13 cellular contexts compared by ENCODE assay signal in the genomic region with DNA sequence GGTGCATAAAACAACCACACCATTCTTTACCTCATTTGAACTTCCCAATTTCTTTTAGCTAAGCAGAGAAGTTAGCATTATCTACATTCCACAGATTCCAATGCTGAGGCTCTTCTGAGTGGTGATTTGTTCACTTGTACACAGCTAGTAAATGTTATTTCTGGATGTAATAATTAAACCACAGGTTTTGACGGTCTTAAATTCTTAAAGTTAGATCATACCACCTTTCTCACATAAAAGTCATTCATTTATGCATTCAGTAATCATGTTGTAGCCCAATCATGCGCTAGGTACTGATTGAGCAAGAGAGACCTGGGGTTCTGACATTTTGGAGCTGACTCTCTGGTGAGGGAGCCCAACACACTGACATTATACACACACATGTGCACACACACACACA.
DNase-seq lines count a peak whose midpoint lies in the region; ATAC-seq and TF ChIP-seq lines count a peak whose summit lies in the region.
"Had no signal": no experiment of that assay in that cellular context is flagged by ENCODE, and none has a peak within 500 bp of the region (broad histone marks: within the 10 kb centered on the region; RNA-seq: fewer than 3 reads in every experiment).

No MANE protein-coding gene starts in this region.

- POLR2A ChIA-PET in Caco-2 (lab: Charles Lee), result no interaction called here

- H3K36me3 Mint-ChIP-seq in Caco-2 (ENCODE audit: insufficient read depth, unreplicated experiment), result no peaks in the 10 kb centered on the region

- BruUV-seq in Caco-2 (replicated peaks; lab: Mats Ljungman, UMichigan), result no TSS peak

- peak overlapping the region; percentile 78 for H3K27ac Mint-ChIP-seq in Caco-2 (ENCODE audit: unreplicated experiment)
- H3K27ac Mint-ChIP-seq: activated T-cell treated with anti-CD3 and anti-CD28 coated beads, Interleukin-2, amount 50 U/mL, for 72 hours had no signal

- no peaks in the 10 kb centered on the region for H3K27me3 Mint-ChIP-seq in Caco-2 (ENCODE audit: insufficient read depth, unreplicated experiment)

- H3K27me3 ChIP-seq in Caco-2 (replicated peaks; ENCODE audit: control insufficient read depth, insufficient read depth, low read length), result no peaks in the 10 kb centered on the region
- H3K27me3 ChIP-seq: testis had no signal

- H3K9me3 ChIP-seq in Caco-2, result no peaks in the 10 kb centered on the region
- H3K9me3 ChIP-seq: testis had no signal

- H3K9me3 Mint-ChIP-seq in Caco-2 (ENCODE audit: unreplicated experiment), result peaks cover 14% of the 10 kb centered on the region
- H3K9me3 Mint-ChIP-seq: activated T-cell treated with anti-CD3 and anti-CD28 coated beads, Interleukin-2, amount 50 U/mL, for 72 hours; neural crest cell had no signal

- TF ChIP-seq CTCF in Caco-2 (IDR thresholded peaks at IDR 0.05; ENCODE audit: insufficient read depth in 1 of 2, low read depth in 1 of 2, low read length in 1 of 2, severe bottlenecking in 1 of 2, unreplicated experiment in 1 of 2), result no peak
- TF ChIP-seq CTCF in epithelial cell of proximal tubule (conservative IDR thresholded peaks at IDR 0.05; ENCODE audit: low read depth, low read length), result no peak

- no peak for ATAC-seq in GM19328 (IDR thresholded peaks at IDR 0.05; ENCODE audit: unreplicated experiment)
- ATAC-seq: activated T-cell treated with anti-CD3 and anti-CD28 coated beads, Interleukin-2, amount 50 U/mL, for 72 hours had no signal

- intact Hi-C loops in Caco-2 (cut with micrococcal nuclease; ENCODE audit: unreplicated experiment), result no loop called here

- no peak overlapping the region for H3K4me3 ChIP-seq in Caco-2 (ENCODE audit: low read depth, low read length)
- no peak overlapping the region for H3K4me3 ChIP-seq in epithelial cell of proximal tubule (ENCODE audit: low read depth, low read length)
- H3K4me3 ChIP-seq: testis had no signal

- peaks cover 38% of the 10 kb centered on the region for H3K4me1 ChIP-seq in Caco-2

- H3K4me3 Mint-ChIP-seq in Caco-2 (ENCODE audit: unreplicated experiment), result peak overlapping the region; percentile 47
- H3K4me3 Mint-ChIP-seq: activated T-cell treated with anti-CD3 and anti-CD28 coated beads, Interleukin-2, amount 50 U/mL, for 72 hours; neural crest cell had no signal

- no peaks in the 10 kb centered on the region for H3K36me3 ChIP-seq in Caco-2 (ENCODE audit: control insufficient read depth, insufficient read depth, low read length)

- CTCF ChIA-PET in Caco-2 (lab: Charles Lee), result interaction anchor here (0.8 to 1.3 kb wide), 3 partner anchors 111 to 249 kb away, joined by 4 to 5 read pairs (median 5); no protein-coding TSS in a partner anchor

- peak in 1 of 2 experiments; percentile 35 for DNase-seq in Caco-2
- peak; percentile 93 for DNase-seq in M059J (ENCODE audit: low read depth)
- peak; percentile 100 for DNase-seq in epithelial cell of proximal tubule (ENCODE audit: low read depth)
- peak; percentile 47 for DNase-seq in non-pigmented ciliary epithelial cell (ENCODE audit: low read depth)
- DNase-seq in NOMO-1 treated with DMSO at 0.1 percent for 48 hours (lab: John Stamatoyannopoulos, UW; ENCODE audit: unreplicated experiment), result no peak
- DNase-seq in pons (ENCODE audit: low spot score), result no peak
- DNase-seq in RPMI8226, result no peak
- DNase-seq: activated T-cell treated with anti-CD3 and anti-CD28 coated beads, Interleukin-2, amount 50 U/mL, for 72 hours; DMS79 treated with DMSO at 0.1 percent for 48 hours; NCI-H748 treated with DMSO at 0.1 percent for 48 hours; testis had no signal

- peaks cover 40% of the 10 kb centered on the region for H3K4me1 Mint-ChIP-seq in Caco-2 (ENCODE audit: low read depth, unreplicated experiment)

Comparison
In these comparisons a context has a peak if more than half of its experiments do, and no peak if none do; other contexts are left out.
1. DNase-seq: peak in M059J (single experiment), epithelial cell of proximal tubule (single experiment) and non-pigmented ciliary epithelial cell (single experiment); none in NOMO-1 treated with DMSO at 0.1 percent for 48 hours (single experiment), pons (single experiment) and RPMI8226 (single experiment).